ENCODE assay signal across 2 cellular contexts in genomic region chr14:103523583-103523969, GRCh38.
TF ChIP-seq lines count a peak whose summit lies in the region.

No MANE protein-coding gene starts in this region.

TF ChIP-seq in IMR-90, 13 proteins besides CTCF, POLR2A, EP300 and RAD21:
- TF ChIP-seq MAZ (IDR thresholded peaks at IDR 0.05; ENCODE audit: borderline replicate concordance, low read depth, low read length) = no peak
- TF ChIP-seq CHD1 (IDR thresholded peaks at IDR 0.05; ENCODE audit: low read depth, low read length) = no peak
- TF ChIP-seq RFX5 (IDR thresholded peaks at IDR 0.05; ENCODE audit: low read depth, low read length) = no peak
- TF ChIP-seq SMC3 (IDR thresholded peaks at IDR 0.05; ENCODE audit: low read depth, low read length) = no peak
- TF ChIP-seq ELK1 (IDR thresholded peaks at IDR 0.05; ENCODE audit: borderline replicate concordance, low read depth, low read length) = no peak
- no peak for TF ChIP-seq CEBPB (IDR thresholded peaks at IDR 0.05; ENCODE audit: low read depth, low read length)
- no peak for TF ChIP-seq BHLHE40 (IDR thresholded peaks at IDR 0.05; ENCODE audit: low read depth, low read length)
- TF ChIP-seq USF2 (IDR thresholded peaks at IDR 0.05; ENCODE audit: low read depth, low read length) = no peak
- no peak for TF ChIP-seq FOS (IDR thresholded peaks at IDR 0.05; ENCODE audit: low read depth, low read length)
- no peak for TF ChIP-seq RCOR1 (IDR thresholded peaks at IDR 0.05; ENCODE audit: insufficient replicate concordance, low read length)
- TF ChIP-seq NFE2L2 (IDR thresholded peaks at IDR 0.05; ENCODE audit: low read depth, low read length) = no peak
- no peak for TF ChIP-seq MAFK (IDR thresholded peaks at IDR 0.05; ENCODE audit: low read depth, low read length)
- no peak for TF ChIP-seq MXI1 (IDR thresholded peaks at IDR 0.05; ENCODE audit: borderline replicate concordance, low read depth, low read length)
TF ChIP-seq in IMR-90: peak in this region for 0.

TF ChIP-seq in endothelial cell of umbilical vein, 7 proteins besides CTCF, POLR2A, EP300 and RAD21:
- no peak for TF ChIP-seq JUN (IDR thresholded peaks at IDR 0.05; ENCODE audit: borderline replicate concordance, insufficient read depth, insufficient read length, low read depth)
- TF ChIP-seq EZH2 (IDR thresholded peaks at IDR 0.05; ENCODE audit: borderline replicate concordance, low read depth, low read length, severe bottlenecking) = peak; percentile 42
